In genomic region chr4:176376032-176376614, GRCh38 we compare ENCODE assay signal across 8 cellular contexts. TPM values are rescaled to one million over a fixed set of nuclear protein-coding genes. Genes with fewer than 3 reads are reported as not detected.
DNase-seq lines count a peak whose midpoint lies in the region; ATAC-seq, FAIRE-seq and TF ChIP-seq lines count a peak whose summit lies in the region.

No MANE protein-coding gene starts in this region.

- no peaks in the 10 kb centered on the region for H3K27me3 ChIP-seq in H7 (ENCODE audit: control insufficient read depth, insufficient read depth, low read length)
- H3K27me3 ChIP-seq in MG63, result no peaks in the 10 kb centered on the region

- peaks cover 6% of the 10 kb centered on the region; the same call in 1 of the 2 replicates for H3K9me3 Mint-ChIP-seq in WTC11

- DNase-seq in H7, result peak; percentile 10
- peak; percentile 5 for DNase-seq in left kidney (ENCODE audit: low read depth, low spot score)
- DNase-seq in HPDE6-E6E7 (ENCODE audit: extremely low spot score), result no peak
- no peak for DNase-seq in MG63
- no peak for DNase-seq in WTC11 (ENCODE audit: low spot score)

- ATAC-seq in GM19324 (IDR thresholded peaks at IDR 0.05; ENCODE audit: low FRiP score, unreplicated experiment) (no peak), WTC11 (no peak)

- H3K36me3 Mint-ChIP-seq in WTC11, result no peaks in the 10 kb centered on the region

- CTCF ChIA-PET in WTC11 (lab: Charles Lee), result interaction anchor here (2.1 kb wide), 1 partner anchor 671 kb away, joined by 19 read pairs; no protein-coding TSS in a partner anchor

- no peaks in the 10 kb centered on the region for H3K27me3 Mint-ChIP-seq in WTC11 (ENCODE audit: low read depth)

- H3K27ac ChIP-seq in C4-2B, result no peak overlapping the region

- H3K36me3 ChIP-seq in H7 (replicated peaks; ENCODE audit: control insufficient read depth, insufficient read depth, low read length), result no peaks in the 10 kb centered on the region
- no peaks in the 10 kb centered on the region for H3K36me3 ChIP-seq in MG63

- peak; percentile 82 for FAIRE-seq in TTC549 (lab: Jason Lieb, UNC)

- no peak overlapping the region for H3K27ac Mint-ChIP-seq in WTC11

- POLR2A ChIA-PET in WTC11 (lab: Charles Lee), result no interaction called here

- peak; percentile 47 for TF ChIP-seq CTCF in C4-2B (conservative IDR thresholded peaks at IDR 0.05)
- no peak for TF ChIP-seq CTCF in WTC11 (IDR thresholded peaks at IDR 0.05)

- no peak overlapping the region for H3K4me3 Mint-ChIP-seq in WTC11

- no peaks in the 10 kb centered on the region for H3K9me3 ChIP-seq in MG63

- H3K4me1 Mint-ChIP-seq in WTC11, result no peaks in the 10 kb centered on the region

- no peak overlapping the region for H3K4me3 ChIP-seq in H7 (ENCODE audit: insufficient read depth, low read depth, low read length)
- H3K4me3 ChIP-seq in MG63, result no peak overlapping the region

TF ChIP-seq in WTC11, 78 proteins besides CTCF, POLR2A, EP300 and RAD21:
- no peak for TF ChIP-seq ZNF121 (CRISPR knock-in tag; IDR thresholded peaks at IDR 0.05)
- TF ChIP-seq IRF1 (CRISPR knock-in tag; IDR thresholded peaks at IDR 0.05), result no peak
- no peak for TF ChIP-seq E2F4 (CRISPR knock-in tag; IDR thresholded peaks at IDR 0.05; ENCODE audit: borderline replicate concordance, low read depth)
- TF ChIP-seq NFYB (CRISPR knock-in tag; conservative IDR thresholded peaks at IDR 0.05; ENCODE audit: low read depth), result no peak
- no peak for TF ChIP-seq NR2C2 (CRISPR knock-in tag; IDR thresholded peaks at IDR 0.05)
- TF ChIP-seq ZBTB21 (CRISPR knock-in tag; IDR thresholded peaks at IDR 0.05; ENCODE audit: borderline replicate concordance), result no peak
- TF ChIP-seq RELA (CRISPR knock-in tag; IDR thresholded peaks at IDR 0.05; ENCODE audit: borderline replicate concordance), result no peak
- TF ChIP-seq GABPB1 (CRISPR knock-in tag; IDR thresholded peaks at IDR 0.05), result no peak
- no peak for TF ChIP-seq ZNF396 (CRISPR knock-in tag; IDR thresholded peaks at IDR 0.05; ENCODE audit: borderline replicate concordance)
- no peak for TF ChIP-seq FOXJ3 (CRISPR knock-in tag; IDR thresholded peaks at IDR 0.05; ENCODE audit: borderline replicate concordance)
- no peak for TF ChIP-seq CREB1 (CRISPR knock-in tag; IDR thresholded peaks at IDR 0.05)
- TF ChIP-seq IRF2 (CRISPR knock-in tag; IDR thresholded peaks at IDR 0.05; ENCODE audit: borderline replicate concordance, low read depth), result no peak
- TF ChIP-seq PREB (CRISPR knock-in tag; IDR thresholded peaks at IDR 0.05; ENCODE audit: borderline replicate concordance), result no peak
- no peak for TF ChIP-seq JUN (CRISPR knock-in tag; IDR thresholded peaks at IDR 0.05)
- TF ChIP-seq FOXK1 (CRISPR knock-in tag; IDR thresholded peaks at IDR 0.05), result no peak
- TF ChIP-seq GTF2I (CRISPR knock-in tag; conservative IDR thresholded peaks at IDR 0.05), result no peak
- TF ChIP-seq FOXP1 (CRISPR knock-in tag; IDR thresholded peaks at IDR 0.05; ENCODE audit: borderline replicate concordance), result no peak
- TF ChIP-seq ARID4B (CRISPR knock-in tag; IDR thresholded peaks at IDR 0.05; ENCODE audit: borderline replicate concordance), result no peak

RNA-seq across cellular contexts. Expression of gene SPCS3, which starts 56.4 kb away (rescaled TPM):
- total RNA-seq in H7 (2014; rRNA removed; shearing (Covaris generic)), result 59.4 and 67.4 TPM in 2 replicates
- total RNA-seq in MG63 (2014; rRNA removed; shearing (Covaris generic); ENCODE audit: low replicate concordance), result 49.2 and 94.5 TPM in 2 replicates
- total RNA-seq in WTC11 (2021), result 117 to 127 TPM (median 125 TPM) in 3 replicates

Comparison
In these comparisons a context has a peak if more than half of its experiments do, and no peak if none do; other contexts are left out.
1. DNase-seq: peak in H7 (single experiment) and left kidney (single experiment); none in HPDE6-E6E7 (single experiment), MG63 (single experiment) and WTC11 (single experiment).